ENCODE assay signal across 1 cellular context in genomic region chr1:24351918-24352637, GRCh38.
TF ChIP-seq lines count a peak whose summit lies in the region.

No MANE protein-coding gene starts in this region.

TF ChIP-seq in HEK293, 187 proteins besides CTCF, POLR2A, EP300 and RAD21 (continued from another document and continues in another):
- TF ChIP-seq TSHZ1 (tag by site-specific recombination; IDR thresholded peaks at IDR 0.05; ENCODE audit: borderline replicate concordance): no peak
- no peak for TF ChIP-seq KLF1 (tag by site-specific recombination; IDR thresholded peaks at IDR 0.05)
- no peak for TF ChIP-seq ZNF514 (tag by site-specific recombination; IDR thresholded peaks at IDR 0.05)
- no peak for TF ChIP-seq ZNF416 (tag by site-specific recombination; IDR thresholded peaks at IDR 0.05)
- no peak for TF ChIP-seq ZIC2 (tag by site-specific recombination; IDR thresholded peaks at IDR 0.05)
- no peak for TF ChIP-seq TCF7L2 (IDR thresholded peaks at IDR 0.05; ENCODE audit: borderline replicate concordance, low read depth, low read length)
- 0 out of 2 replicates have a peak, but pooled peaks have one; percentile 4 for TF ChIP-seq EGR2 (tag by site-specific recombination; IDR thresholded peaks at IDR 0.05; ENCODE audit: low read depth)
- TF ChIP-seq ZNF645 (tag by site-specific recombination; IDR thresholded peaks at IDR 0.05): no peak
- no peak for TF ChIP-seq PRDM4 (tag by site-specific recombination; IDR thresholded peaks at IDR 0.05)
- TF ChIP-seq, protein P1, sequence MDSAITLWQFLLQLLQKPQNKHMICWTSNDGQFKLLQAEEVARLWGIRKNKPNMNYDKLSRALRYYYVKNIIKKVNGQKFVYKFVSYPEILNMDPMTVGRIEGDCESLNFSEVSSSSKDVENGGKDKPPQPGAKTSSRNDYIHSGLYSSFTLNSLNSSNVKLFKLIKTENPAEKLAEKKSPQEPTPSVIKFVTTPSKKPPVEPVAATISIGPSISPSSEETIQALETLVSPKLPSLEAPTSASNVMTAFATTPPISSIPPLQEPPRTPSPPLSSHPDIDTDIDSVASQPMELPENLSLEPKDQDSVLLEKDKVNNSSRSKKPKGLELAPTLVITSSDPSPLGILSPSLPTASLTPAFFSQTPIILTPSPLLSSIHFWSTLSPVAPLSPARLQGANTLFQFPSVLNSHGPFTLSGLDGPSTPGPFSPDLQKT (IDR thresholded peaks at IDR 0.05; ENCODE audit: borderline replicate concordance, low read depth, low read length): no peak
- TF ChIP-seq ZNF24 (tag by site-specific recombination; IDR thresholded peaks at IDR 0.05): 0 out of 2 replicates have a peak, but pooled peaks have one; percentile 25
- TF ChIP-seq SP7 (tag by site-specific recombination; IDR thresholded peaks at IDR 0.05): 0 out of 2 replicates have a peak, but pooled peaks have one; percentile 12
- no peak for TF ChIP-seq REPIN1 (tag by site-specific recombination; IDR thresholded peaks at IDR 0.05; ENCODE audit: low read depth)
- no peak for TF ChIP-seq ZFP37 (tag by site-specific recombination; IDR thresholded peaks at IDR 0.05)
- no peak for TF ChIP-seq BCL11A (tag by site-specific recombination; IDR thresholded peaks at IDR 0.05; ENCODE audit: low read depth)
- TF ChIP-seq ZNF146 (tag by site-specific recombination; IDR thresholded peaks at IDR 0.05): no peak
- TF ChIP-seq ZNF292 (tag by site-specific recombination; IDR thresholded peaks at IDR 0.05; ENCODE audit: borderline replicate concordance, low read depth): no peak
- TF ChIP-seq, protein P2, sequence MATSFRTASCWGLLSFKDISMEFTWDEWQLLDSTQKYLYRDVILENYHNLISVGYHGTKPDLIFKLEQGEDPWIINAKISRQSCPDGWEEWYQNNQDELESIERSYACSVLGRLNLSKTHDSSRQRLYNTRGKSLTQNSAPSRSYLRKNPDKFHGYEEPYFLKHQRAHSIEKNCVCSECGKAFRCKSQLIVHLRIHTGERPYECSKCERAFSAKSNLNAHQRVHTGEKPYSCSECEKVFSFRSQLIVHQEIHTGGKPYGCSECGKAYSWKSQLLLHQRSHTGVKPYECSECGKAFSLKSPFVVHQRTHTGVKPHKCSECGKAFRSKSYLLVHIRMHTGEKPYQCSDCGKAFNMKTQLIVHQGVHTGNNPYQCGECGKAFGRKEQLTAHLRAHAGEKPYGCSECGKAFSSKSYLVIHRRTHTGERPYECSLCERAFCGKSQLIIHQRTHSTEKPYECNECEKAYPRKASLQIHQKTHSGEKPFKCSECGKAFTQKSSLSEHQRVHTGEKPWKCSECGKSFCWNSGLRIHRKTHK (tag by site-specific recombination; IDR thresholded peaks at IDR 0.05): no peak
- no peak for TF ChIP-seq ZBTB26 (tag by site-specific recombination; optimal IDR thresholded peaks at IDR 0.05)
- TF ChIP-seq ZNF747 (tag by site-specific recombination; IDR thresholded peaks at IDR 0.05): no peak
- TF ChIP-seq ZNF423 (tag by site-specific recombination; IDR thresholded peaks at IDR 0.05): no peak
- TF ChIP-seq GLIS1 (tag by site-specific recombination; IDR thresholded peaks at IDR 0.05): no peak
- TF ChIP-seq, protein P3, sequence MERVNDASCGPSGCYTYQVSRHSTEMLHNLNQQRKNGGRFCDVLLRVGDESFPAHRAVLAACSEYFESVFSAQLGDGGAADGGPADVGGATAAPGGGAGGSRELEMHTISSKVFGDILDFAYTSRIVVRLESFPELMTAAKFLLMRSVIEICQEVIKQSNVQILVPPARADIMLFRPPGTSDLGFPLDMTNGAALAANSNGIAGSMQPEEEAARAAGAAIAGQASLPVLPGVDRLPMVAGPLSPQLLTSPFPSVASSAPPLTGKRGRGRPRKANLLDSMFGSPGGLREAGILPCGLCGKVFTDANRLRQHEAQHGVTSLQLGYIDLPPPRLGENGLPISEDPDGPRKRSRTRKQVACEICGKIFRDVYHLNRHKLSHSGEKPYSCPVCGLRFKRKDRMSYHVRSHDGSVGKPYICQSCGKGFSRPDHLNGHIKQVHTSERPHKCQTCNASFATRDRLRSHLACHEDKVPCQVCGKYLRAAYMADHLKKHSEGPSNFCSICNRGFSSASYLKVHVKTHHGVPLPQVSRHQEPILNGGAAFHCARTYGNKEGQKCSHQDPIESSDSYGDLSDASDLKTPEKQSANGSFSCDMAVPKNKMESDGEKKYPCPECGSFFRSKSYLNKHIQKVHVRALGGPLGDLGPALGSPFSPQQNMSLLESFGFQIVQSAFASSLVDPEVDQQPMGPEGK (tag by site-specific recombination; IDR thresholded peaks at IDR 0.05): peak; percentile 57
- no peak for TF ChIP-seq ZNF544 (tag by site-specific recombination; IDR thresholded peaks at IDR 0.05)
- TF ChIP-seq, protein P4, sequence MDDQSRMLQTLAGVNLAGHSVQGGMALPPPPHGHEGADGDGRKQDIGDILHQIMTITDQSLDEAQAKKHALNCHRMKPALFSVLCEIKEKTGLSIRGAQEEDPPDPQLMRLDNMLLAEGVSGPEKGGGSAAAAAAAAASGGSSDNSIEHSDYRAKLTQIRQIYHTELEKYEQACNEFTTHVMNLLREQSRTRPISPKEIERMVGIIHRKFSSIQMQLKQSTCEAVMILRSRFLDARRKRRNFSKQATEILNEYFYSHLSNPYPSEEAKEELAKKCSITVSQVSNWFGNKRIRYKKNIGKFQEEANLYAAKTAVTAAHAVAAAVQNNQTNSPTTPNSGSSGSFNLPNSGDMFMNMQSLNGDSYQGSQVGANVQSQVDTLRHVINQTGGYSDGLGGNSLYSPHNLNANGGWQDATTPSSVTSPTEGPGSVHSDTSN (CRISPR knock-in tag; IDR thresholded peaks at IDR 0.05): no peak
- no peak for TF ChIP-seq ZNF621 (tag by site-specific recombination; IDR thresholded peaks at IDR 0.05)
- TF ChIP-seq ZNF223 (tag by site-specific recombination; IDR thresholded peaks at IDR 0.05): no peak
- TF ChIP-seq, protein P5, sequence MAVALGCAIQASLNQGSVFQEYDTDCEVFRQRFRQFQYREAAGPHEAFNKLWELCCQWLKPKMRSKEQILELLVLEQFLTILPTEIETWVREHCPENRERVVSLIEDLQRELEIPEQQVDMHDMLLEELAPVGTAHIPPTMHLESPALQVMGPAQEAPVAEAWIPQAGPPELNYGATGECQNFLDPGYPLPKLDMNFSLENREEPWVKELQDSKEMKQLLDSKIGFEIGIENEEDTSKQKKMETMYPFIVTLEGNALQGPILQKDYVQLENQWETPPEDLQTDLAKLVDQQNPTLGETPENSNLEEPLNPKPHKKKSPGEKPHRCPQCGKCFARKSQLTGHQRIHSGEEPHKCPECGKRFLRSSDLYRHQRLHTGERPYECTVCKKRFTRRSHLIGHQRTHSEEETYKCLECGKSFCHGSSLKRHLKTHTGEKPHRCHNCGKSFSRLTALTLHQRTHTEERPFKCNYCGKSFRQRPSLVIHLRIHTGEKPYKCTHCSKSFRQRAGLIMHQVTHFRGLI (tag by site-specific recombination; IDR thresholded peaks at IDR 0.05): no peak
- TF ChIP-seq ZFP3 (tag by site-specific recombination; IDR thresholded peaks at IDR 0.05; ENCODE audit: low read depth): no peak
- peak; percentile 81 for TF ChIP-seq FEZF1 (tag by site-specific recombination; IDR thresholded peaks at IDR 0.05)
- TF ChIP-seq ZNF473 (tag by site-specific recombination; IDR thresholded peaks at IDR 0.05): no peak
- TF ChIP-seq ZNF629 (tag by site-specific recombination; IDR thresholded peaks at IDR 0.05): peak; percentile 50; the same call in 1 of the 2 replicates
- no peak for TF ChIP-seq YY2 (tag by site-specific recombination; IDR thresholded peaks at IDR 0.05)
- no peak for TF ChIP-seq ZNF155 (tag by site-specific recombination; IDR thresholded peaks at IDR 0.05)
- TF ChIP-seq ZNF610 (tag by site-specific recombination; IDR thresholded peaks at IDR 0.05; ENCODE audit: borderline replicate concordance): no peak
- TF ChIP-seq SP2 (tag by site-specific recombination; IDR thresholded peaks at IDR 0.05): no peak
- TF ChIP-seq ZNF248 (tag by site-specific recombination; IDR thresholded peaks at IDR 0.05): no peak
- TF ChIP-seq, protein P6, sequence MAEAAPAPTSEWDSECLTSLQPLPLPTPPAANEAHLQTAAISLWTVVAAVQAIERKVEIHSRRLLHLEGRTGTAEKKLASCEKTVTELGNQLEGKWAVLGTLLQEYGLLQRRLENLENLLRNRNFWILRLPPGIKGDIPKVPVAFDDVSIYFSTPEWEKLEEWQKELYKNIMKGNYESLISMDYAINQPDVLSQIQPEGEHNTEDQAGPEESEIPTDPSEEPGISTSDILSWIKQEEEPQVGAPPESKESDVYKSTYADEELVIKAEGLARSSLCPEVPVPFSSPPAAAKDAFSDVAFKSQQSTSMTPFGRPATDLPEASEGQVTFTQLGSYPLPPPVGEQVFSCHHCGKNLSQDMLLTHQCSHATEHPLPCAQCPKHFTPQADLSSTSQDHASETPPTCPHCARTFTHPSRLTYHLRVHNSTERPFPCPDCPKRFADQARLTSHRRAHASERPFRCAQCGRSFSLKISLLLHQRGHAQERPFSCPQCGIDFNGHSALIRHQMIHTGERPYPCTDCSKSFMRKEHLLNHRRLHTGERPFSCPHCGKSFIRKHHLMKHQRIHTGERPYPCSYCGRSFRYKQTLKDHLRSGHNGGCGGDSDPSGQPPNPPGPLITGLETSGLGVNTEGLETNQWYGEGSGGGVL (tag by site-specific recombination; IDR thresholded peaks at IDR 0.05): peak; percentile 39; the same call in 1 of the 2 replicates
- TF ChIP-seq ZNF280C (tag by site-specific recombination; IDR thresholded peaks at IDR 0.05): no peak
- TF ChIP-seq ZNF174 (tag by site-specific recombination; IDR thresholded peaks at IDR 0.05): no peak
- TF ChIP-seq ZNF184 (tag by site-specific recombination; IDR thresholded peaks at IDR 0.05): peak; percentile 90
